In the genomic region with DNA sequence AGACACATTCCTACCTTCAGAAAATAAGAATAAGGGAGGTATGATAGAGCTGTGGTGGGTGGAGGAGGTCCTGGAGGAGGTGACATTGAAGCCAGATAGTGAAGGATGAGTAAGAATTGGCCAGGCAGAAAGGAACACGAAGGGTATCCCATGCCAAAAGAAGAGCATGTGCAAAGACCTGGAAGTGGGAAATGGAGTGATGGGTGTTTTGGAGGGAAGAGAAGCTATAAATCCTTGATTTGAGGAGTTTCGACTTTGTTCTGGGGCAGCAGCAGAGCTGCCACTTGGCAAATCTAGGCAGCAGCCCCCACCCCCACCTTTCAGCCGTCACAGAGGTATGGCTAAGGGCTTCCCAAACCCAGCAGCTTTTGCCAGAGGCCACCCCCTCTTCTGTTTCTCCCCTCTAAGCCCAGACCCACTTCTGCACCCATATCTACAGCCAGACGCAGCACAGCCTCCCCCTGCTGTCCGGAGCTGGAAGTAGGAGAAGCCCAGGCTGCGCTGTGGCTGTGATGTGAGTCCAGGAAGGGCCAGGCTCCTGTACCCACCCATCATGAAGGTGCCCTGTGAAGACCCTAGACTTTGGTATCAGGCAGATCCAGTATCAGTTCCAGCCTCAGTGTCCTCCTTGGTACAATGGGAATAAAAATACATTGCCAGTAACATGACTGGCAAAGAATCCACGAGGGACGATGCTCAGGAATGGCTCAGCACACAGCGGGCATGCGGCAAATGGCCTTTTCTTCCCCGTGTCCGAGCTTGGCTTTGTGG, we compare ENCODE assay signal across 8 cellular contexts.
DNase-seq lines count a peak whose midpoint lies in the region; ATAC-seq, FAIRE-seq and TF ChIP-seq lines count a peak whose summit lies in the region.

No MANE protein-coding gene starts in this region.

- no peaks in the 10 kb centered on the region for H3K9me3 ChIP-seq in breast epithelium
- H3K9me3 ChIP-seq in kidney (ENCODE audit: control insufficient read depth in 1 of 2, low read length in 2 of 2) = no peaks in the 10 kb centered on the region

- TF ChIP-seq CTCF in breast epithelium (IDR thresholded peaks at IDR 0.05) = peak in 2 of 3 donors; percentile 40 to 59
- TF ChIP-seq CTCF in kidney (IDR thresholded peaks at IDR 0.05; ENCODE audit: borderline replicate concordance, extremely low read depth, insufficient read depth) = peak; percentile 58

- H3K27me3 ChIP-seq in breast epithelium = peaks cover 9 to 55% of the 10 kb centered on the region in 2 donors

- ATAC-seq in HG03342 (IDR thresholded peaks at IDR 0.05; ENCODE audit: unreplicated experiment) (no peak), GM18502 (IDR thresholded peaks at IDR 0.05; ENCODE audit: poor library complexity, unreplicated experiment) (no peak)

- H3K27ac ChIP-seq in breast epithelium = no peak overlapping the region
- H3K27ac ChIP-seq in kidney (ENCODE audit: low read depth in 2 of 2, low read length in 2 of 2) = no peak overlapping the region

- H3K4me3 ChIP-seq in breast epithelium (peak overlapping the region in 1 of 3 donors; percentile 8), kidney (ENCODE audit: low read length in 2 of 2) (no peak overlapping the region)

- no peak overlapping the region for H3K9ac ChIP-seq in kidney (ENCODE audit: low read length in 2 of 2)

- no peak for FAIRE-seq in kidney (lab: Jason Lieb, UNC)

- intact Hi-C loops in breast epithelium (cut with DNase I; ENCODE audit: low total_unique reads) = no loop called here
- intact Hi-C loops in kidney (cut with DNase I) = loop anchor here (10.0 kb wide), 1 partner anchor 187 kb away; the partner anchor contains the start of gene LINGO1

- no peaks in the 10 kb centered on the region for H3K4me1 ChIP-seq in breast epithelium
- H3K4me1 ChIP-seq in kidney (ENCODE audit: control insufficient read depth in 1 of 2, insufficient read depth in 1 of 2, low read depth in 1 of 2, low read length in 2 of 2) = no peaks in the 10 kb centered on the region

- no peak for TF ChIP-seq POLR2A in breast epithelium (IDR thresholded peaks at IDR 0.05)

- no peaks in the 10 kb centered on the region for H3K36me3 ChIP-seq in breast epithelium
- no peaks in the 10 kb centered on the region for H3K36me3 ChIP-seq in kidney (ENCODE audit: control insufficient read depth in 1 of 2, insufficient read depth in 2 of 2, low read length in 2 of 2)

- peak; percentile 58 for DNase-seq in EH (ENCODE audit: low read depth)
- peak; percentile 90 for DNase-seq in HuH-7 (ENCODE audit: low spot score)
- peak; percentile 27 for DNase-seq in RKO (ENCODE audit: low spot score)
- peak in 1 of 2 donors; percentile 24 for DNase-seq in breast epithelium (ENCODE audit: low spot score in 2 of 2)
- no peak for DNase-seq in kidney
- DNase-seq in stimulated activated CD8-positive, alpha-beta memory T cell treated with anti-CD3 and anti-CD28 coated beads, Interleukin-2, amount 100 ng/mL, for 48 hours (ENCODE audit: low read depth in 2 of 2) = peak; percentile 25 to 39
